ENCODE assay signal across 1 cellular context in the genomic region with DNA sequence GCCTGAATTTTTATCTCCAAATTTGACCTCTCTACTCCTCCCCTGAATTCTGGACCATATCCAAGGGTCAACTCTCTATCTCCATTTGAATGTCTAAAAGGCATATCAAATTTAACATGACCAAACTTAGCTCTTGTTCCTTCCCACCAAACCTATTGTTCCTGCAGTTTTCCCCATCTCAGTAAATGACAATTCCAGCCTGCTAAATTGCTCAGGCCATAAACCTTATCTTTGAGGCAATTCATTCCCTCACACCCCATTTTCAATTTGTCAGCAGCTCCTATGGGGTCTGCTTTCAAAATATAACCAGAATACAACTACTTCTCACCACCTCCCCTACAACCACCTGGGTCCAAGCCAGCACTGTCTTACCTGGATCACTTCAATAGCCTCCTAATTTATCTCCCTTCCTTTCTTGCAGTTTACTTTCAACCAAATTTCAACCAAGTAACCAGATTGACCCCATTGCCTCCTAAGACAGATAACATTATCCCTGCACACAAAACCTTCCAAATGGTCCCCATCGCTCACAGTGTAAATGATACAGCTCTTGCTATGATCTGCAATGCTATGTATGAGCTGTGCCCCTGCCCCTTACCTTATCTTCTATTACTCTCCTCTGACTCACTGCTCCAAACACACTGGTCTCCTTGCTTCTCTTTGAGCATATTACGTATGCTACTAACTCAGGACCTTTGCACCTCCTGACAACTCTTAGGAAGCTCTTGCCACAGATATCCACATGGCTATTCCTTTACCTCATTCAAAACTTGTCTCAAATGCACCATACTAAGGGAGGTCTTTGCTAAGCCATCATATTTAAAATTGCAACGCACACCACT.
TF ChIP-seq lines count a peak whose summit lies in the region.

No MANE protein-coding gene starts in this region.

TF ChIP-seq in HEK293, 187 proteins besides CTCF, POLR2A, EP300 and RAD21 (continued from another document):
- TF ChIP-seq, protein P1, sequence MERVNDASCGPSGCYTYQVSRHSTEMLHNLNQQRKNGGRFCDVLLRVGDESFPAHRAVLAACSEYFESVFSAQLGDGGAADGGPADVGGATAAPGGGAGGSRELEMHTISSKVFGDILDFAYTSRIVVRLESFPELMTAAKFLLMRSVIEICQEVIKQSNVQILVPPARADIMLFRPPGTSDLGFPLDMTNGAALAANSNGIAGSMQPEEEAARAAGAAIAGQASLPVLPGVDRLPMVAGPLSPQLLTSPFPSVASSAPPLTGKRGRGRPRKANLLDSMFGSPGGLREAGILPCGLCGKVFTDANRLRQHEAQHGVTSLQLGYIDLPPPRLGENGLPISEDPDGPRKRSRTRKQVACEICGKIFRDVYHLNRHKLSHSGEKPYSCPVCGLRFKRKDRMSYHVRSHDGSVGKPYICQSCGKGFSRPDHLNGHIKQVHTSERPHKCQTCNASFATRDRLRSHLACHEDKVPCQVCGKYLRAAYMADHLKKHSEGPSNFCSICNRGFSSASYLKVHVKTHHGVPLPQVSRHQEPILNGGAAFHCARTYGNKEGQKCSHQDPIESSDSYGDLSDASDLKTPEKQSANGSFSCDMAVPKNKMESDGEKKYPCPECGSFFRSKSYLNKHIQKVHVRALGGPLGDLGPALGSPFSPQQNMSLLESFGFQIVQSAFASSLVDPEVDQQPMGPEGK (tag by site-specific recombination; IDR thresholded peaks at IDR 0.05): 0 out of 2 replicates have a peak, but pooled peaks have one; percentile 21
- TF ChIP-seq ZNF112 (tag by site-specific recombination; IDR thresholded peaks at IDR 0.05) (no peak), MEIS1 (CRISPR knock-in tag; IDR thresholded peaks at IDR 0.05; ENCODE audit: borderline replicate concordance) (no peak), RBAK (tag by site-specific recombination; IDR thresholded peaks at IDR 0.05) (no peak), ZNF654 (tag by site-specific recombination; IDR thresholded peaks at IDR 0.05; ENCODE audit: low read depth) (no peak), OVOL3 (tag by site-specific recombination; IDR thresholded peaks at IDR 0.05) (peak; percentile 60; the same call in 1 of the 2 replicates), ZNF670 (tag by site-specific recombination; IDR thresholded peaks at IDR 0.05; ENCODE audit: low read depth) (no peak)
- TF ChIP-seq, protein P2, sequence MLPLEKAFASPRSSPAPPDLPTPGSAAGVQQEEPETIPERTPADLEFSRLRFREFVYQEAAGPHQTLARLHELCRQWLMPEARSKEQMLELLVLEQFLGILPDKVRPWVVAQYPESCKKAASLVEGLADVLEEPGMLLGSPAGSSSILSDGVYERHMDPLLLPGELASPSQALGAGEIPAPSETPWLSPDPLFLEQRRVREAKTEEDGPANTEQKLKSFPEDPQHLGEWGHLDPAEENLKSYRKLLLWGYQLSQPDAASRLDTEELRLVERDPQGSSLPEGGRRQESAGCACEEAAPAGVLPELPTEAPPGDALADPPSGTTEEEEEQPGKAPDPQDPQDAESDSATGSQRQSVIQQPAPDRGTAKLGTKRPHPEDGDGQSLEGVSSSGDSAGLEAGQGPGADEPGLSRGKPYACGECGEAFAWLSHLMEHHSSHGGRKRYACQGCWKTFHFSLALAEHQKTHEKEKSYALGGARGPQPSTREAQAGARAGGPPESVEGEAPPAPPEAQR (tag by site-specific recombination; IDR thresholded peaks at IDR 0.05): no peak
- TF ChIP-seq, protein P3, sequence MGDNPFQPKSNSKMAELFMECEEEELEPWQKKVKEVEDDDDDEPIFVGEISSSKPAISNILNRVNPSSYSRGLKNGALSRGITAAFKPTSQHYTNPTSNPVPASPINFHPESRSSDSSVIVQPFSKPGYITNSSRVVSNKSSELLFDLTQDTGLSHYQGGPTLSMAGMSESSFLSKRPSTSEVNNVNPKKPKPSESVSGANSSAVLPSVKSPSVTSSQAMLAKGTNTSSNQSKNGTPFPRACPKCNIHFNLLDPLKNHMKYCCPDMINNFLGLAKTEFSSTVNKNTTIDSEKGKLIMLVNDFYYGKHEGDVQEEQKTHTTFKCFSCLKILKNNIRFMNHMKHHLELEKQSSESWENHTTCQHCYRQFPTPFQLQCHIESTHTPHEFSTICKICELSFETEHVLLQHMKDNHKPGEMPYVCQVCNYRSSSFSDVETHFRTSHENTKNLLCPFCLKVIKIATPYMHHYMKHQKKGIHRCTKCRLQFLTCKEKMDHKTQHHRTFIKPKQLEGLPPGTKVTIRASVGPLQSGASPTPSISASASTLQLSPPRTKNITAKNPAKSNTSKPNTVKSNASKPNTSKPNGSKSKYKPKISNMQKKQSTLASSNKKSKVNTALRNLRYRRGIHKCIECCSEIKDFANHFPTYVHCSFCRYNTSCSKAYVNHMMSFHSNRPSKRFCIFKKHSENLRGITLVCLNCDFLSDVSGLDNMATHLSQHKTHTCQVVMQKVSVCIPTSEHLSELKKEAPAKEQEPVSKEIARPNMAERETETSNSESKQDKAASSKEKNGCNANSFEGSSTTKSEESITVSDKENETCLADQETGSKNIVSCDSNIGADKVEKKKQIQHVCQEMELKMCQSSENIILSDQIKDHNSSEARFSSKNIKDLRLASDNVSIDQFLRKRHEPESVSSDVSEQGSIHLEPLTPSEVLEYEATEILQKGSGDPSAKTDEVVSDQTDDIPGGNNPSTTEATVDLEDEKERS (tag by site-specific recombination; IDR thresholded peaks at IDR 0.05): no peak
